9 cellular contexts compared by ENCODE assay signal in the genomic region with DNA sequence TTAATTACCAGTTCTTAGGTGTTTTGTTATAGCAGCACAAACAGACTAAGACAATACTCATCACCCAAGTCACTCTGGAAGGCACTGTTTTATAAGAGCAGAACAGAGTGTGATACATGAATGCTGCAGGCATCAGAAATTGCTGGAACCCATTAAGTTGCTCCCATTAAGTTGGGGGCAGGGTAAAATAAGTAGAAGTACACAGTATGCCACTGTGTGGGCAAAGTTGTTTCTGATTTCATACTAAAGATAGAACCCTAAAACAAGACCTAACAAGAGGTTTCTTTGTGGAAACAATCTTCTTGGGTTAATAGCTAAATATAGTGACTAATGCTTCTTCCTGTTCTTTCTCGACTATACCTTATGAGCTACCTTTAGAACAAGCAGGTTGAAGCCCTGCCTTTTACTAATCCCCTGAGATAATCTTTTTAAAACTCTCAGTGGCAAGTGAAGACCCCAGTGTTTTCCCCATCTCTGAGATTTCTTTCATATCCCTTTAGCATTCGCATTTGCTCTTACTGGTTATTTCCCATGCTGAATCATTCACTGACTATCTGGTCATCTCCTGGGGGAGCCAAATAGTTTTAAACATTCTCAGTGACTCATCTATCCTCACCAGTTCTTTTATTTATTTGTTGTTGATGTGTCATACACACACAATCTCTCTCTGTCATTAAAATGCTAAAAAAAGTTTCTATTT. TPM values are rescaled to one million over a fixed set of nuclear protein-coding genes. Genes with fewer than 3 reads are reported as not detected.
A peak's percentile ranks its signal among the peaks of the same experiment; 100 is the strongest.
DNase-seq lines count a peak whose midpoint lies in the region; ATAC-seq and TF ChIP-seq lines count a peak whose summit lies in the region.
"Had no signal": no experiment of that assay in that cellular context is flagged by ENCODE, and none has a peak within 500 bp of the region (broad histone marks: within the 10 kb centered on the region; RNA-seq: fewer than 3 reads in every experiment).

No MANE protein-coding gene starts in this region.

- DNase-seq in AG09319 (ENCODE audit: extremely low read depth, low read depth) (peak; percentile 84), GM20000 (ENCODE audit: low spot score) (peak; percentile 44), epithelial cell of esophagus (ENCODE audit: low read depth) (peak; percentile 94), uterus (no peak), hypothalamus (lab: John Stamatoyannopoulos, UW) (no peak), middle frontal gyrus (ENCODE audit: extremely low spot score, low spot score) (no peak)
- DNase-seq in activated CD4-positive, alpha-beta T cell treated with anti-CD3 and anti-CD28 coated beads for 4 hours = no peak
- DNase-seq: heart right ventricle had no signal

- no peaks in the 10 kb centered on the region for H3K36me3 ChIP-seq in uterus
- H3K36me3 ChIP-seq: heart right ventricle had no signal

- ATAC-seq in HG03521 (IDR thresholded peaks at IDR 0.05; ENCODE audit: unreplicated experiment) = peak; percentile 64

- H3K27me3 ChIP-seq in uterus = no peaks in the 10 kb centered on the region
- H3K27me3 ChIP-seq: heart right ventricle had no signal

- H3K27ac ChIP-seq in uterus = peak overlapping the region; percentile 74 to 87

- peak overlapping the region; percentile 7 for H3K4me3 ChIP-seq in epithelial cell of esophagus (ENCODE audit: low read length)
- no peak overlapping the region for H3K4me3 ChIP-seq in uterus
- H3K4me3 ChIP-seq: heart right ventricle had no signal

- no peak for TF ChIP-seq CTCF in AG09319 (IDR thresholded peaks at IDR 0.05; ENCODE audit: low read depth, low read length)
- TF ChIP-seq CTCF in GM20000 (IDR thresholded peaks at IDR 0.05; ENCODE audit: extremely low read depth, missing control alignments) = no peak
- TF ChIP-seq CTCF in epithelial cell of esophagus (IDR thresholded peaks at IDR 0.05; ENCODE audit: insufficient read depth, low read depth, low read length, missing control alignments) = no peak
- no peak for TF ChIP-seq CTCF in uterus (IDR thresholded peaks at IDR 0.05)

- no peaks in the 10 kb centered on the region for H3K9me3 ChIP-seq in uterus

- intact Hi-C loops in uterus (cut with DNase I; ENCODE audit: low total_unique reads) = no loop called here

- H3K4me1 ChIP-seq in uterus = peaks cover 0 to 5% of the 10 kb centered on the region in 2 donors

- no peak for TF ChIP-seq POLR2A in uterus (IDR thresholded peaks at IDR 0.05)

RNA-seq across cellular contexts. Expression of gene SOCS2, which starts 52.3 kb away (rescaled TPM):
- total RNA-seq in uterus = 100 to 1,000 TPM in 2 of 4 donors, 10 to 100 TPM in 2; 55.0 to 345 (median 112) TPM

RNA-seq across cellular contexts. Expression of gene CRADD, which starts 52.4 kb away (rescaled TPM):
- total RNA-seq in uterus = 100 to 1,000 TPM in 1 of 4 donors, 10 to 100 TPM in 3; 26.4 to 105 (median 49.2) TPM

Comparison
In these comparisons a context has a peak if more than half of its experiments do, and no peak if none do; other contexts are left out.
1. DNase-seq: peak in AG09319 (single experiment), GM20000 (single experiment) and epithelial cell of esophagus (single experiment); none in uterus (0 of 2), hypothalamus (0 of 51), middle frontal gyrus (single experiment) and activated CD4-positive, alpha-beta T cell treated with anti-CD3 and anti-CD28 coated beads for 4 hours (0 of 2).